8 cellular contexts compared by ENCODE assay signal in the genomic region with DNA sequence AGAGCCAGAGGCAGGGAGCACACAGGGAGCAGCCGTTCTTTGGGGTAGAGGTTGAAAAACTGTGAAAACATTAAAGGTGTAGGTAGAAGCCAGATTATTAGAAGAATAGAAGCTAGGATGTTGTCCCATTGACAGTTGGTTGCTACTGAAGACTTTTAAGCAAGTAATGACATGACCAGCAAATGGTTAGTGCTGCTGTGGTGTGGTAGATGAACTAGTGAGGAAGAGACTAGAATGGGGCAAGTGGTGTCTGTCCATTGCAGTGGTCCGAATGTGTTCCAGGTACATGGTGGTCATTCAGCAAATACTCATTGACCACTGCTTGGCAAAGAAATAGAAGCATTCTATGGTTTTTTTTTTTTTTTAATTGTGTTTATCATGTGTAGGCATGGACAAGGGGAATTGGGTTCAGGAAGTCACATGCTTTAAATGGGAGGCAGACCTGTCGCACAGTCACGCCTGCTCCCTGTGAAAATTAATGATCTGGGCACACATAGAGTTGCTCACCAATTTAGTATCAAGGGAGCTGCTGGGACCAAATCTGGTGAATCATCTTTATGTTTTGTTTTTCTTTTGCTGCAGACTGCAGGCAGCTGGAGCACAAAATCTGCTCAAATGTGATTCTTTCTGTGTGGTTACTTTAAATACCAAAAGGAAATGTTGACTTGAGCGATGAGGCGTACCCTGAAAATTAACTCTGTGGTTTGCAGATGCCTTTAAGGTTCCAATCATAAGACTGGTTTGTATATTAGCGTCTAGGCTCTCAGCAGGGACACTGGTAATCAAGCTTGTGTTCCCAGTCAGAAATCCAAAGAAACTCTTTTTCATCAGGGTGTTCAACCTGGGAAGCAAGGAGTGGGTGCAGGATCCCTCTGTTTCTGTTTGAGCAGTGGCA. TPM values are rescaled to one million over a fixed set of nuclear protein-coding genes. Genes with fewer than 3 reads are reported as not detected.
DNase-seq lines count a peak whose midpoint lies in the region; ATAC-seq and TF ChIP-seq lines count a peak whose summit lies in the region.

No MANE protein-coding gene starts in this region.

- no peaks in the 10 kb centered on the region for H3K9me3 ChIP-seq in CD4-positive, alpha-beta T cell (ENCODE audit: control insufficient read depth, low read length)

- H3K36me3 Mint-ChIP-seq in CD4-positive, alpha-beta T cell (ENCODE audit: low read depth) = peaks cover 18% of the 10 kb centered on the region
- peaks cover under 1% of the 10 kb centered on the region for H3K36me3 Mint-ChIP-seq in activated naive CD8-positive, alpha-beta T cell treated with anti-CD3 and anti-CD28 coated beads, Interleukin-2, amount 50 U/mL, for 24 hours (ENCODE audit: low read depth)

- peaks cover 89% of the 10 kb centered on the region for H3K4me1 Mint-ChIP-seq in CD4-positive, alpha-beta T cell (ENCODE audit: low read depth)
- peaks cover 86% of the 10 kb centered on the region for H3K4me1 Mint-ChIP-seq in activated naive CD8-positive, alpha-beta T cell treated with anti-CD3 and anti-CD28 coated beads, Interleukin-2, amount 50 U/mL, for 24 hours

- CTCF ChIA-PET in CD4-positive, alpha-beta T cell (lab: Charles Lee) = interaction anchor here (0.7 to 1.7 kb wide), 4 partner anchors 33 to 210 kb away, joined by 3 to 12 read pairs (median 5); no protein-coding TSS in a partner anchor

- H3K27me3 ChIP-seq in CD4-positive, alpha-beta T cell (ENCODE audit: control insufficient read depth, insufficient read depth, low read length) = no peaks in the 10 kb centered on the region
- no peaks in the 10 kb centered on the region for H3K27me3 ChIP-seq in kidney epithelial cell (ENCODE audit: control insufficient read depth, insufficient read depth, low read length)

- TF ChIP-seq CTCF in CD4-positive, alpha-beta T cell (IDR thresholded peaks at IDR 0.05) = no peak
- TF ChIP-seq CTCF in kidney epithelial cell (IDR thresholded peaks at IDR 0.05; ENCODE audit: insufficient read depth, low read length, poor library complexity, severe bottlenecking) = no peak

- H3K36me3 ChIP-seq in kidney epithelial cell (ENCODE audit: control insufficient read depth, insufficient read depth, low read length) = no peaks in the 10 kb centered on the region

- H3K27ac ChIP-seq in CD4-positive, alpha-beta T cell (ENCODE audit: low read depth, low read length) = peak overlapping the region; percentile 65

- intact Hi-C loops in CD4-positive, alpha-beta T cell (cut with DNase I, micrococcal nuclease) = loop anchor here (1.0 to 10.0 kb wide), 3 partner anchors 17 to 83 kb away; no protein-coding TSS in a partner anchor

- DNase-seq in CD4-positive, alpha-beta T cell = peak; percentile 12 to 40 (median 24)
- DNase-seq in NCI-H526 (lab: John Stamatoyannopoulos, UW) = peak; percentile 16 to 43
- no peak for DNase-seq in activated naive CD8-positive, alpha-beta T cell treated with anti-CD3 and anti-CD28 coated beads, Interleukin-2, amount 50 U/mL, for 24 hours
- peak; percentile 94 for DNase-seq in kidney epithelial cell (ENCODE audit: low read depth)
- DNase-seq in superior temporal gyrus (ENCODE audit: extremely low spot score) = peak; percentile 77
- no peak for DNase-seq in NCI-H2227 (lab: John Stamatoyannopoulos, UW; ENCODE audit: unreplicated experiment)
- DNase-seq in OCI-M1 (lab: John Stamatoyannopoulos, UW) = no peak

- no peaks in the 10 kb centered on the region for H3K27me3 Mint-ChIP-seq in CD4-positive, alpha-beta T cell
- H3K27me3 Mint-ChIP-seq in activated naive CD8-positive, alpha-beta T cell treated with anti-CD3 and anti-CD28 coated beads, Interleukin-2, amount 50 U/mL, for 24 hours = no peaks in the 10 kb centered on the region

- peak overlapping the region; percentile 89 for H3K27ac Mint-ChIP-seq in CD4-positive, alpha-beta T cell
- peak overlapping the region; percentile 93 for H3K27ac Mint-ChIP-seq in activated naive CD8-positive, alpha-beta T cell treated with anti-CD3 and anti-CD28 coated beads, Interleukin-2, amount 50 U/mL, for 24 hours

- H3K4me3 ChIP-seq in kidney epithelial cell (ENCODE audit: low read depth, low read length) = no peak overlapping the region

- H3K9me3 Mint-ChIP-seq in CD4-positive, alpha-beta T cell = no peaks in the 10 kb centered on the region
- no peaks in the 10 kb centered on the region for H3K9me3 Mint-ChIP-seq in activated naive CD8-positive, alpha-beta T cell treated with anti-CD3 and anti-CD28 coated beads, Interleukin-2, amount 50 U/mL, for 24 hours

- peak; percentile 69 for ATAC-seq in CD4-positive, alpha-beta T cell (ENCODE audit: poor library complexity)
- peak; percentile 68 for ATAC-seq in GM21447 (IDR thresholded peaks at IDR 0.05; ENCODE audit: unreplicated experiment)
- ATAC-seq in activated naive CD8-positive, alpha-beta T cell treated with anti-CD3 and anti-CD28 coated beads, Interleukin-2, amount 50 U/mL, for 24 hours = peak; percentile 76

- POLR2A ChIA-PET in CD4-positive, alpha-beta T cell (lab: Charles Lee) = interaction anchor here (0.7 to 2.4 kb wide), 16 partner anchors 8 to 203 kb away, joined by 3 to 43 read pairs (median 4); a partner anchor contains a TSS

- H3K4me3 Mint-ChIP-seq in CD4-positive, alpha-beta T cell = peak overlapping the region; percentile 69
- peak overlapping the region; percentile 65 for H3K4me3 Mint-ChIP-seq in activated naive CD8-positive, alpha-beta T cell treated with anti-CD3 and anti-CD28 coated beads, Interleukin-2, amount 50 U/mL, for 24 hours

RNA-seq across cellular contexts. Expression of a gene that starts 30.7 kb away (rescaled TPM):
- 10 to 100 TPM; 69.1 to 71.6 TPM for total RNA-seq in CD4-positive, alpha-beta T cell
- total RNA-seq in kidney epithelial cell = 9.4 and 16.8 TPM in 2 replicates

Comparison
In these comparisons a context has a peak if more than half of its experiments do, and no peak if none do; other contexts are left out.
1. DNase-seq: peak in CD4-positive, alpha-beta T cell (10 of 10), NCI-H526 (2 of 2), kidney epithelial cell (single experiment) and superior temporal gyrus (single experiment); none in activated naive CD8-positive, alpha-beta T cell treated with anti-CD3 and anti-CD28 coated beads, Interleukin-2, amount 50 U/mL, for 24 hours (single experiment), NCI-H2227 (single experiment) and OCI-M1 (single experiment).
2. Peak in every context shown above with its lines, with median percentiles within 50 percentile points of each other: ATAC-seq.